11 cellular contexts compared by ENCODE assay signal in genomic region chr3:67940200-67940952, GRCh38.
DNase-seq lines count a peak whose midpoint lies in the region; ATAC-seq lines count a peak whose summit lies in the region.
"Had no signal": no experiment of that assay in that cellular context is flagged by ENCODE, and none has a peak within 500 bp of the region (broad histone marks: within the 10 kb centered on the region; RNA-seq: fewer than 3 reads in every experiment).

No MANE protein-coding gene starts in this region.

- ATAC-seq in Right ventricle myocardium superior (ENCODE audit: poor library complexity) (peak; percentile 72), HG02840 (IDR thresholded peaks at IDR 0.05; ENCODE audit: low FRiP score, unreplicated experiment) (no peak), GM19395 (IDR thresholded peaks at IDR 0.05; ENCODE audit: unreplicated experiment) (no peak), HG03045 (IDR thresholded peaks at IDR 0.05; ENCODE audit: unreplicated experiment) (no peak)

- DNase-seq in HS-5 (ENCODE audit: low read depth) (peak; percentile 5), RKO (ENCODE audit: low spot score) (peak; percentile 4), Right ventricle myocardium superior (no peak), renal cortical epithelial cell (ENCODE audit: low read depth) (peak; percentile 76)
- DNase-seq: activated naive CD4-positive, alpha-beta T cell treated with Interleukin-2 at 50 U/mL for 16 hours; cortex of kidney; DND-41; IMR-90 had no signal

- intact Hi-C loops in Right ventricle myocardium superior (cut with DNase I): no loop called here
